In the genomic region with DNA sequence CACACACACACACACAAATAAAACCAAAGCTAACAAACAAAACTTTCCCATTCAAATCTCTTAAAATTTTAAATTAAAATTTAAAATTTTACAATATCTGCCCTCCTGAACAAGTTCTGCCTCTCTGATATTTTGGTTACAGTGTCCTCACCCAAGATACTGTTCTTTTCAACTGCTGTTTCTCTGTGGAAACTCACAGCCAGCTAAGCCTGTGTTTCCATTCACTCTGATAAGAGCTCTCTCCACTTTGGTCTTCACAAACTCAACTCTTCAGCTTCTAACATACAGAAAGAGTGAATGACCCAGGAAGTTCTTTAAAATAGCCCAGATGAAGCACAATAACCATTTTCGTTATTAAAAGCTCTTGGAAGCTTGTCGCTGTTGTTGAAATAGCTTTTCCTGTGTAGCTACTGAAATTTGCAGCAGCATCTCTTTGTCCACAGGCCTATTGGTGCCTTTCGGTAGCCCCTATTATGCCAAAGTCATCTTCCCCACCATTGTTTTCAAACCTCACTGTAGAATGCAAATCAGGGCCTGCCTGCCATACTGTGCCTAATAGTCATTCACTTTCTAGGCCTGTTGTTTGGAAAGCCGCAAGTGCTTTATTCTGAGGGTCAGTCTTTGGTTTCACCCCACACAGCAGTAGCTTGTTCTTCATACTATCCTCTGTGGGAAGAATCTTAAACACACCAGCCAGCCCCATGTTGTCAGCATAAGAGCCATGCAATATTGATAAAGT, we compare ENCODE assay signal across 23 cellular contexts. TPM values are rescaled to one million over a fixed set of nuclear protein-coding genes. Genes with fewer than 3 reads are reported as not detected.
A peak's percentile ranks its signal among the peaks of the same experiment; 100 is the strongest.
DNase-seq lines count a peak whose midpoint lies in the region; ATAC-seq and TF ChIP-seq lines count a peak whose summit lies in the region.
"Had no signal": no experiment of that assay in that cellular context is flagged by ENCODE, and none has a peak within 500 bp of the region (broad histone marks: within the 10 kb centered on the region; RNA-seq: fewer than 3 reads in every experiment).

No MANE protein-coding gene starts in this region.

- H4K20me1 ChIP-seq in neural progenitor cell (ENCODE audit: low read depth): no peaks in the 10 kb centered on the region
- H4K20me1 ChIP-seq: BLaER1 treated with 17β-estradiol and CSF1 and Interleukin-3, amounts not matched to agents 10 nM and 100 nM had no signal

- no peak for ATAC-seq in Right ventricle myocardium superior (ENCODE audit: poor library complexity)
- peak; percentile 70 for ATAC-seq in WTC11
- ATAC-seq in HG02678 (IDR thresholded peaks at IDR 0.05; ENCODE audit: unreplicated experiment): no peak
- ATAC-seq: A549 had no signal

- no peaks in the 10 kb centered on the region for H3K27me3 ChIP-seq in left ventricle myocardium inferior (ENCODE audit: low read depth)
- H3K27me3 ChIP-seq in neural progenitor cell: no peaks in the 10 kb centered on the region
- H3K27me3 ChIP-seq: BE2C; BLaER1 treated with 17β-estradiol and CSF1 and Interleukin-3, amounts not matched to agents 10 nM and 100 nM had no signal

- peaks cover 10% of the 10 kb centered on the region for H3K4me1 Mint-ChIP-seq in WTC11
- peaks cover 5% of the 10 kb centered on the region for H3K4me1 Mint-ChIP-seq in neural progenitor cell
- H3K4me1 Mint-ChIP-seq in nephron progenitor cell: no peaks in the 10 kb centered on the region
- H3K4me1 Mint-ChIP-seq: CD14-positive monocyte; CD8-positive, alpha-beta memory T cell had no signal

- intact Hi-C loops in left ventricle myocardium inferior (cut with micrococcal nuclease): no loop called here
- intact Hi-C loops in Right ventricle myocardium superior (cut with DNase I): no loop called here

- H3K9ac ChIP-seq in neural progenitor cell: no peak overlapping the region
- H3K9ac ChIP-seq: BLaER1 treated with 17β-estradiol and CSF1 and Interleukin-3, amounts not matched to agents 10 nM and 100 nM had no signal

- H3K9me3 ChIP-seq in left ventricle myocardium inferior (replicated peaks) (no peaks in the 10 kb centered on the region), neural progenitor cell (ENCODE audit: low read depth) (no peaks in the 10 kb centered on the region)
- H3K9me3 ChIP-seq: A549; BE2C; BLaER1 treated with 17β-estradiol and CSF1 and Interleukin-3, amounts not matched to agents 10 nM and 100 nM had no signal

- H3K27me3 Mint-ChIP-seq in WTC11 (ENCODE audit: low read depth) (no peaks in the 10 kb centered on the region; the same call in 1 of the 2 replicates), neural progenitor cell (ENCODE audit: insufficient read depth, low read depth) (no peaks in the 10 kb centered on the region), nephron progenitor cell (ENCODE audit: low read depth, poor library complexity) (no peaks in the 10 kb centered on the region)
- H3K27me3 Mint-ChIP-seq: CD4-positive, alpha-beta T cell had no signal

- H3K27ac Mint-ChIP-seq in WTC11: no peak overlapping the region
- H3K27ac Mint-ChIP-seq in neural progenitor cell: no peak overlapping the region
- H3K27ac Mint-ChIP-seq in nephron progenitor cell: no peak overlapping the region
- H3K27ac Mint-ChIP-seq: CD14-positive monocyte; CD4-positive, alpha-beta T cell; CD8-positive, alpha-beta memory T cell had no signal

- POLR2A ChIA-PET in WTC11 (lab: Charles Lee): no interaction called here

- DNase-seq in left ventricle myocardium inferior (no peak), Right ventricle myocardium superior (no peak), WTC11 (ENCODE audit: low spot score) (no peak), neural progenitor cell (ENCODE audit: low spot score) (peak; percentile 27), germinal center (ENCODE audit: low spot score) (no peak), nephron progenitor cell (no peak)
- DNase-seq: 8988T; ACHN; AML-193; BE2C; CD4-positive, alpha-beta T cell; CD8-positive, alpha-beta memory T cell; DMS 273 treated with DMSO at 0.1 percent for 48 hours; DMS79; EL; GDM1; GOT3; H7; HCEC 1CT had no signal

- H3K4me3 Mint-ChIP-seq in WTC11: no peak overlapping the region
- H3K4me3 Mint-ChIP-seq in neural progenitor cell: no peak overlapping the region
- H3K4me3 Mint-ChIP-seq in nephron progenitor cell: no peak overlapping the region
- H3K4me3 Mint-ChIP-seq: CD14-positive monocyte; CD4-positive, alpha-beta T cell; CD8-positive, alpha-beta memory T cell had no signal

- H3K4me3 ChIP-seq in left ventricle myocardium inferior (no peak overlapping the region), neural progenitor cell (no peak overlapping the region)
- H3K4me3 ChIP-seq: A549; BLaER1 treated with 17β-estradiol and CSF1 and Interleukin-3, amounts not matched to agents 10 nM and 100 nM had no signal

- H3K36me3 Mint-ChIP-seq in WTC11 (no peaks in the 10 kb centered on the region), neural progenitor cell (no peaks in the 10 kb centered on the region), nephron progenitor cell (ENCODE audit: low read depth) (no peaks in the 10 kb centered on the region)
- H3K36me3 Mint-ChIP-seq: CD14-positive monocyte; CD8-positive, alpha-beta memory T cell had no signal

- no peaks in the 10 kb centered on the region for H3K9me3 Mint-ChIP-seq in WTC11
- H3K9me3 Mint-ChIP-seq in neural progenitor cell: no peaks in the 10 kb centered on the region
- H3K9me3 Mint-ChIP-seq in nephron progenitor cell: no peaks in the 10 kb centered on the region
- H3K9me3 Mint-ChIP-seq: CD4-positive, alpha-beta T cell; CD8-positive, alpha-beta memory T cell had no signal

- TF ChIP-seq CTCF in left ventricle myocardium inferior (IDR thresholded peaks at IDR 0.05; ENCODE audit: borderline replicate concordance) (no peak), WTC11 (IDR thresholded peaks at IDR 0.05) (no peak), neural progenitor cell (IDR thresholded peaks at IDR 0.05) (no peak), nephron progenitor cell (IDR thresholded peaks at IDR 0.05) (no peak)

- H3K4me2 ChIP-seq in neural progenitor cell: no peak overlapping the region
- H3K4me2 ChIP-seq: A549; BLaER1 treated with 17β-estradiol and CSF1 and Interleukin-3, amounts not matched to agents 10 nM and 100 nM had no signal

- H3K27ac ChIP-seq in left ventricle myocardium inferior (replicated peaks) (peak overlapping the region; percentile 0), neural progenitor cell (no peak overlapping the region)
- H3K27ac ChIP-seq: A549; BLaER1 treated with 17β-estradiol and CSF1 and Interleukin-3, amounts not matched to agents 10 nM and 100 nM had no signal

- H2AFZ ChIP-seq in neural progenitor cell (replicated peaks): peak overlapping the region; percentile 53

- no peaks in the 10 kb centered on the region for H3K36me3 ChIP-seq in left ventricle myocardium inferior
- H3K36me3 ChIP-seq in neural progenitor cell: no peaks in the 10 kb centered on the region
- H3K36me3 ChIP-seq: BE2C; BLaER1 treated with 17β-estradiol and CSF1 and Interleukin-3, amounts not matched to agents 10 nM and 100 nM had no signal

- no peaks in the 10 kb centered on the region for H3F3A ChIP-seq in neural progenitor cell (ENCODE audit: low read depth)

- CTCF ChIA-PET in WTC11 (lab: Charles Lee): no interaction called here

- H3K4me1 ChIP-seq in left ventricle myocardium inferior: peaks cover 16% of the 10 kb centered on the region
- H3K4me1 ChIP-seq in neural progenitor cell: peaks cover 11% of the 10 kb centered on the region
- H3K4me1 ChIP-seq: A549; BE2C; BLaER1 treated with 17β-estradiol and CSF1 and Interleukin-3, amounts not matched to agents 10 nM and 100 nM had no signal

- no peaks in the 10 kb centered on the region for H3K79me2 ChIP-seq in neural progenitor cell (ENCODE audit: low read depth)

TF ChIP-seq in WTC11, 78 proteins besides CTCF, POLR2A, EP300 and RAD21:
- TF ChIP-seq TEAD1 (CRISPR knock-in tag; IDR thresholded peaks at IDR 0.05) (no peak), JAZF1 (CRISPR knock-in tag; IDR thresholded peaks at IDR 0.05) (no peak), FOXP4 (CRISPR knock-in tag; IDR thresholded peaks at IDR 0.05) (no peak), ZNF219 (CRISPR knock-in tag; IDR thresholded peaks at IDR 0.05; ENCODE audit: borderline replicate concordance) (no peak), CDX4 (CRISPR knock-in tag; IDR thresholded peaks at IDR 0.05; ENCODE audit: borderline replicate concordance) (no peak), CREB1 (CRISPR knock-in tag; IDR thresholded peaks at IDR 0.05) (no peak)
- TF ChIP-seq, protein P1, sequence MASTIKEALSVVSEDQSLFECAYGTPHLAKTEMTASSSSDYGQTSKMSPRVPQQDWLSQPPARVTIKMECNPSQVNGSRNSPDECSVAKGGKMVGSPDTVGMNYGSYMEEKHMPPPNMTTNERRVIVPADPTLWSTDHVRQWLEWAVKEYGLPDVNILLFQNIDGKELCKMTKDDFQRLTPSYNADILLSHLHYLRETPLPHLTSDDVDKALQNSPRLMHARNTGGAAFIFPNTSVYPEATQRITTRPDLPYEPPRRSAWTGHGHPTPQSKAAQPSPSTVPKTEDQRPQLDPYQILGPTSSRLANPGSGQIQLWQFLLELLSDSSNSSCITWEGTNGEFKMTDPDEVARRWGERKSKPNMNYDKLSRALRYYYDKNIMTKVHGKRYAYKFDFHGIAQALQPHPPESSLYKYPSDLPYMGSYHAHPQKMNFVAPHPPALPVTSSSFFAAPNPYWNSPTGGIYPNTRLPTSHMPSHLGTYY (CRISPR knock-in tag; IDR thresholded peaks at IDR 0.05): no peak

RNA-seq across cellular contexts. Expression of gene INPP4B, which starts 19.4 kb away (rescaled TPM):
- total RNA-seq in left ventricle myocardium inferior: 61.1 TPM
- total RNA-seq in Right ventricle myocardium superior: 10.7 TPM
- total RNA-seq in WTC11 (2021): 0.57 to 0.92 TPM (median 0.62 TPM) in 3 replicates
- total RNA-seq in neural progenitor cell (ENCODE audit: low replicate concordance): 0.90 and 1.3 TPM in 2 replicates
